ENCODE assay signal across 8 cellular contexts in the genomic region with DNA sequence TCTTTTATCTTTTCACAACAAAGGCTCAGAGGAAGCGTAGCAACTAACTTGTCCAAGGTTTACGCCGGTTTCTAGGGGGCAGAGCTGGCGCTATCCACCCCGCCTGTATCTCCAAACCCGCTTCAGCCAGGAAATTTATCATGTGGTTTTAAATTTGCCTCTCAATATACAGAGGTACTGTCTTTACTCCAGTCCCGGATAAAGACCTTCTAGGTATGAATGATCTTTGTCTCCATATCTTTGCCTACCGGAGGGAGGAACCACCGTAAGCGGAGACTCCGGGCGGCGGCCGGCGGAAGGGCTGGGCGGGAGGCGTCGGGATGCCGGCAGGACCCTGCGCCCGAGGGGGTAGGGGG. TPM values are rescaled to one million over a fixed set of nuclear protein-coding genes. Genes with fewer than 3 reads are reported as not detected.
DNase-seq lines count a peak whose midpoint lies in the region; ATAC-seq and TF ChIP-seq lines count a peak whose summit lies in the region.

No MANE protein-coding gene starts in this region.

- CTCF ChIA-PET in GM10248 (lab: Yijun Ruan, JAX) = interaction anchor here (1.2 to 1.7 kb wide), 5 partner anchors 16 to 353 kb away, joined by 4 to 7 read pairs (median 5); no protein-coding TSS in a partner anchor

- no peak for TF ChIP-seq CTCF in WERI-Rb-1 (IDR thresholded peaks at IDR 0.05; ENCODE audit: low read depth, low read length)
- TF ChIP-seq CTCF in fibroblast of the aortic adventitia (IDR thresholded peaks at IDR 0.05; ENCODE audit: insufficient read depth, low read length) = no peak
- TF ChIP-seq CTCF in neural crest cell (conservative IDR thresholded peaks at IDR 0.05) = peak; percentile 33
- no peak for TF ChIP-seq CTCF in GM10248 (IDR thresholded peaks at IDR 0.05; ENCODE audit: control extremely low read depth, extremely low read depth, low read depth, missing control alignments)

- H3K27ac ChIP-seq in KOPT-K1 (ENCODE audit: low read depth, low read length, poor library complexity, severe bottlenecking) = peak overlapping the region; percentile 58
- H3K27ac ChIP-seq in WERI-Rb-1 = peak overlapping the region; percentile 95

- no peaks in the 10 kb centered on the region for H3K27me3 Mint-ChIP-seq in neural crest cell (ENCODE audit: low read depth)

- no peaks in the 10 kb centered on the region for H3K9me3 Mint-ChIP-seq in neural crest cell

- H3K4me1 Mint-ChIP-seq in neural crest cell = peaks cover 47% of the 10 kb centered on the region

- H3K4me3 ChIP-seq in WERI-Rb-1 (ENCODE audit: low read depth, low read length) (peak overlapping the region; percentile 87), fibroblast of the aortic adventitia (ENCODE audit: low read depth, low read length) (peak overlapping the region; percentile 74)

- ATAC-seq in GM21447 (IDR thresholded peaks at IDR 0.05; ENCODE audit: unreplicated experiment) = peak; percentile 18

- DNase-seq in DMS114 treated with DMSO at 0.1 percent for 48 hours (lab: John Stamatoyannopoulos, UW; ENCODE audit: unreplicated experiment) = peak; percentile 54
- DNase-seq in WERI-Rb-1 = no peak
- DNase-seq in fibroblast of the aortic adventitia (ENCODE audit: low read depth) = peak; percentile 43
- peak; percentile 46 for DNase-seq in neural crest cell (ENCODE audit: low read depth, low spot score)
- no peak for DNase-seq in middle frontal gyrus (ENCODE audit: extremely low spot score, low spot score)
- no peak for DNase-seq in GM10248 (ENCODE audit: extremely low spot score)

- POLR2A ChIA-PET in GM10248 (lab: Yijun Ruan, JAX) = no interaction called here

- H3K36me3 ChIP-seq in KOPT-K1 (ENCODE audit: insufficient read depth, low read length) (no peaks in the 10 kb centered on the region), WERI-Rb-1 (peaks cover 17% of the 10 kb centered on the region)

- no peaks in the 10 kb centered on the region for H3K36me3 Mint-ChIP-seq in neural crest cell (ENCODE audit: low read depth)

- H3K27ac Mint-ChIP-seq in neural crest cell (ENCODE audit: unreplicated experiment) = peak overlapping the region; percentile 98

- peak overlapping the region; percentile 95 for H3K4me3 Mint-ChIP-seq in neural crest cell

- no peaks in the 10 kb centered on the region for H3K27me3 ChIP-seq in WERI-Rb-1 (ENCODE audit: insufficient read depth, low read depth, severe bottlenecking)

- no peaks in the 10 kb centered on the region for H3K9me3 ChIP-seq in KOPT-K1 (ENCODE audit: insufficient read depth, low read length, poor library complexity, severe bottlenecking)
- H3K9me3 ChIP-seq in WERI-Rb-1 (ENCODE audit: severe bottlenecking) = no peaks in the 10 kb centered on the region

RNA-seq across cellular contexts. Expression of a gene that starts 0.7 kb away (rescaled TPM):
- 23.2 and 49.1 TPM in 2 replicates for total RNA-seq in fibroblast of the aortic adventitia (ENCODE audit: low replicate concordance)
- 64.2 and 66.1 TPM in 2 replicates for total RNA-seq in neural crest cell

RNA-seq across cellular contexts. Expression of a gene that starts 34.5 kb away (rescaled TPM):
- total RNA-seq in fibroblast of the aortic adventitia (ENCODE audit: low replicate concordance) (220 and 259 TPM in 2 replicates), neural crest cell (not detected in 2 replicates)

Comparison
In these comparisons a context has a peak if more than half of its experiments do, and no peak if none do; other contexts are left out.
1. DNase-seq: peak in DMS114 treated with DMSO at 0.1 percent for 48 hours (single experiment), fibroblast of the aortic adventitia (single experiment) and neural crest cell (single experiment); none in WERI-Rb-1 (single experiment), middle frontal gyrus (single experiment) and GM10248 (single experiment).
2. RNA of a gene that starts 34.5 kb away (total RNA-seq): 220 to 259 TPM in fibroblast of the aortic adventitia; not detected in neural crest cell; every median in the first group is over 100 times any median in the second.